1 cellular context compared by ENCODE assay signal in the genomic region with DNA sequence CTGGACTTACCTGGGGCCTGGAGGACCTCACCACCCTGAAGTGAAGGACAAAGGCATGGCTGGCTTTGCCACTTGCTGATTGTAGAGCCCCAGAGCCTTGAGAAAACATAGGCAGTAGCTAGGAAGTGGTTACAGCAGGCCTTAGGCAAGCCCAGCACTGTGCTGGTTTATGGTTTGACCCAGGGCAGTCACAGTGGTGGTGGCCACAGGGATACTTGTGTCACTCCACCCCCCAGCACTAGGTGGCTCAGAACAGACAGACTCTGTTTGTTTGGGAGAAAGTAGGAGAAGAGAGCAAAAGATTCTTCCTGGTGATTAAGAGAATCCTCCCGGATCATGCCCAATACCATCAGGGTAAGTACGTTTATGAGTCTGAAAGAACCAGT.
TF ChIP-seq lines count a peak whose summit lies in the region.

No MANE protein-coding gene starts in this region.

TF ChIP-seq in HepG2, 621 proteins besides CTCF, POLR2A, EP300 and RAD21 (continued from another document):
- TF ChIP-seq, protein P1, sequence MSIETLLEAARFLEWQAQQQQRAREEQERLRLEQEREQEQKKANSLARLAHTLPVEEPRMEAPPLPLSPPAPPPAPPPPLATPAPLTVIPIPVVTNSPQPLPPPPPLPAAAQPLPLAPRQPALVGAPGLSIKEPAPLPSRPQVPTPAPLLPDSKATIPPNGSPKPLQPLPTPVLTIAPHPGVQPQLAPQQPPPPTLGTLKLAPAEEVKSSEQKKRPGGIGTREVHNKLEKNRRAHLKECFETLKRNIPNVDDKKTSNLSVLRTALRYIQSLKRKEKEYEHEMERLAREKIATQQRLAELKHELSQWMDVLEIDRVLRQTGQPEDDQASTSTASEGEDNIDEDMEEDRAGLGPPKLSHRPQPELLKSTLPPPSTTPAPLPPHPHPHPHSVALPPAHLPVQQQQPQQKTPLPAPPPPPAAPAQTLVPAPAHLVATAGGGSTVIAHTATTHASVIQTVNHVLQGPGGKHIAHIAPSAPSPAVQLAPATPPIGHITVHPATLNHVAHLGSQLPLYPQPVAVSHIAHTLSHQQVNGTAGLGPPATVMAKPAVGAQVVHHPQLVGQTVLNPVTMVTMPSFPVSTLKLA (IDR thresholded peaks at IDR 0.05): no peak
- no peak for TF ChIP-seq ZNF101 (CRISPR knock-in tag; IDR thresholded peaks at IDR 0.05; ENCODE audit: borderline replicate concordance, low read depth)
